ENCODE assay signal across 23 cellular contexts in the genomic region with DNA sequence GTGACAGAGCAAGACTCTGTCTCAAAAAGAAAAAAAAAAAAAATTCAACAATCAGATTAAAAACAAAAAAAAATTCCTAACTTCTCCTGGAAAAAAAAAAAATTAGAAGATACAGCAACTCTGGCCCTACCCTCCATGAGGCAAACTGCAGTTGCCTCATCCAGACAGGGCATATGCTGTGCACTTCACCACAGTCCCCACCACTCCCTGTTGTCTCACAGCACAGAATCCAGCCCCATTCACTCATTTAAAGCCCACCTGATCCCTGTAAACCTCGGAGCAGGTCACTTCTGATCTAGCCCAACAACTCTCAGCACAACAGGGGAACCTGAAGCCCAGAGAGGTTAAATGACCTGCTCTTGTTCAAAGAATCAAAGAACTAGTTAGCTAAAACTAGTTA. TPM values are rescaled to one million over a fixed set of nuclear protein-coding genes. Genes with fewer than 3 reads are reported as not detected.
DNase-seq lines count a peak whose midpoint lies in the region; ATAC-seq, FAIRE-seq and TF ChIP-seq lines count a peak whose summit lies in the region.
"Had no signal": no experiment of that assay in that cellular context is flagged by ENCODE, and none has a peak within 500 bp of the region (broad histone marks: within the 10 kb centered on the region; RNA-seq: fewer than 3 reads in every experiment).

No MANE protein-coding gene starts in this region.

- no TSS peak for BruUV-seq in PC-3 (replicated peaks; lab: Mats Ljungman, UMichigan)

- no peak for FAIRE-seq in A549 (lab: Jason Lieb, UNC)
- FAIRE-seq: GM12878, GM18507, HTR-8/SVneo had no signal

- H3K36me3 Mint-ChIP-seq in brain: peaks cover 28% of the 10 kb centered on the region
- H3K36me3 Mint-ChIP-seq in mesothelial cell of epicardium: peaks cover 16% of the 10 kb centered on the region

- peaks cover 78% of the 10 kb centered on the region for H3K79me2 ChIP-seq in PC-3 (ENCODE audit: low read length)

- H3K27me3 Mint-ChIP-seq in brain (no peaks in the 10 kb centered on the region), mesothelial cell of epicardium (ENCODE audit: low read depth) (no peaks in the 10 kb centered on the region)

- H3K4me3 Mint-ChIP-seq in brain: no peak overlapping the region
- no peak overlapping the region for H3K4me3 Mint-ChIP-seq in mesothelial cell of epicardium

- peaks cover 5% of the 10 kb centered on the region for H3F3A ChIP-seq in PC-3 (ENCODE audit: low read length, unreplicated experiment)

- TF ChIP-seq RAD21 in A549 (conservative IDR thresholded peaks at IDR 0.05 in 1 of 2, IDR thresholded peaks at IDR 0.05 in 1 of 2): no peak

- H4K20me1 ChIP-seq in PC-3 (ENCODE audit: low read length): no peaks in the 10 kb centered on the region

- H3K36me3 ChIP-seq in PC-3 (ENCODE audit: low read depth, low read length): peaks cover 7% of the 10 kb centered on the region; the same call in 1 of the 2 replicates
- H3K36me3 ChIP-seq in gastroesophageal sphincter: no peaks in the 10 kb centered on the region
- H3K36me3 ChIP-seq in esophagus squamous epithelium: no peaks in the 10 kb centered on the region
- H3K36me3 ChIP-seq: BLaER1 treated with 17β-estradiol and CSF1 and Interleukin-3, amounts not matched to agents 10 nM and 100 nM had no signal

- 0 out of 2 replicates have a peak overlapping the region, but pooled peaks have one; percentile 87 for H3K9ac ChIP-seq in PC-3 (ENCODE audit: low read length)
- H3K9ac ChIP-seq: BLaER1 treated with 17β-estradiol and CSF1 and Interleukin-3, amounts not matched to agents 10 nM and 100 nM had no signal

- DNase-seq in A549 (ENCODE audit: low read depth in 1 of 2, low spot score in 1 of 2): no peak
- no peak for DNase-seq in PC-3
- DNase-seq in mesothelial cell of epicardium (ENCODE audit: low spot score in 2 of 2, unreplicated experiment in 2 of 2): no peak
- DNase-seq in NCI-H1105 treated with DMSO at 0.1 percent for 48 hours (lab: John Stamatoyannopoulos, UW): no peak
- DNase-seq in esophagus squamous epithelium (lab: John Stamatoyannopoulos, UW): no peak
- DNase-seq: 8988T, DMS 273 treated with DMSO at 0.1 percent for 48 hours, GDM1, H7, NCI-H1048, NCI-H2081 treated with DMSO at 0.1 percent for 48 hours, NCI-H510A, NCI-H82, Right ventricle myocardium superior had no signal

- H3K27me3 ChIP-seq in PC-3 (ENCODE audit: low read length) (no peaks in the 10 kb centered on the region), gastroesophageal sphincter (no peaks in the 10 kb centered on the region), esophagus squamous epithelium (no peaks in the 10 kb centered on the region)

- CTCF ChIA-PET in A549 (lab: Yijun Ruan, JAX): interaction anchor here (0.6 to 2.3 kb wide), 4 partner anchors 12 to 86 kb away, joined by 3 to 12 read pairs (median 3); no protein-coding TSS in a partner anchor
- CTCF ChIA-PET in PC-3 (lab: Charles Lee): no interaction called here

- POLR2A ChIA-PET in A549 (lab: Yijun Ruan, JAX): interaction anchor here (0.6 kb wide), 1 partner anchor 197 kb away, joined by 3 read pairs; no protein-coding TSS in a partner anchor
- POLR2A ChIA-PET in PC-3 (lab: Charles Lee; ENCODE audit: unreplicated experiment): no interaction called here

- H3K4me1 ChIP-seq in A549 (peaks cover 53% of the 10 kb centered on the region), PC-3 (ENCODE audit: insufficient read depth, low read length) (peaks cover 32% of the 10 kb centered on the region), gastroesophageal sphincter (no peaks in the 10 kb centered on the region), esophagus squamous epithelium (no peaks in the 10 kb centered on the region)

- WGBS in A549 (ENCODE audit: missing lambda C conversion rate): 89% methylated on average over 1 of the region's 1 CpG
- WGBS in gastroesophageal sphincter (ENCODE audit: low coverage in 1 of 2), 2 donors: 89 to 100% methylated on average over 1 of the region's 1 CpG
- WGBS in esophagus squamous epithelium, 2 donors: 88 to 93% methylated on average over 1 of the region's 1 CpG

- peak overlapping the region; percentile 87 to 92 for H3K27ac ChIP-seq in A549
- peak overlapping the region; percentile 98 for H3K27ac ChIP-seq in PC-3 (ENCODE audit: low read length)
- no peak overlapping the region for H3K27ac ChIP-seq in gastroesophageal sphincter
- no peak overlapping the region for H3K27ac ChIP-seq in esophagus squamous epithelium
- H3K27ac ChIP-seq: BLaER1 treated with 17β-estradiol and CSF1 and Interleukin-3, amounts not matched to agents 10 nM and 100 nM; HL-60; SK-N-MC had no signal

- ATAC-seq in A549: no peak
- no peak for ATAC-seq in PC-3
- no peak for ATAC-seq in gastroesophageal sphincter
- no peak for ATAC-seq in HG03025 (IDR thresholded peaks at IDR 0.05; ENCODE audit: low FRiP score, unreplicated experiment)
- ATAC-seq: GM12878 had no signal

- H3K9me3 ChIP-seq in A549 (peaks cover 4% of the 10 kb centered on the region; the same call in 1 of the 3 replicates), PC-3 (ENCODE audit: low read length) (no peaks in the 10 kb centered on the region), gastroesophageal sphincter (no peaks in the 10 kb centered on the region), esophagus squamous epithelium (no peaks in the 10 kb centered on the region)

- peak overlapping the region in 4 of 5 experiments; percentile 66 to 82 (median 73) for H3K27ac Mint-ChIP-seq in brain
- peak overlapping the region; percentile 73 for H3K27ac Mint-ChIP-seq in mesothelial cell of epicardium

- H3K9me3 Mint-ChIP-seq in brain (peaks cover 0 to 8% (median 0%) of the 10 kb centered on the region in 5 experiments), mesothelial cell of epicardium (no peaks in the 10 kb centered on the region)

- H3K4me1 Mint-ChIP-seq in brain (peaks cover 21% of the 10 kb centered on the region), mesothelial cell of epicardium (peaks cover 13% of the 10 kb centered on the region)

- TF ChIP-seq EP300 in A549 (IDR thresholded peaks at IDR 0.05): no peak
- TF ChIP-seq EP300 in gastroesophageal sphincter (IDR thresholded peaks at IDR 0.05): no peak

- no peak overlapping the region for H3K4me3 ChIP-seq in A549
- H3K4me3 ChIP-seq in PC-3 (ENCODE audit: low read length): no peak overlapping the region
- no peak overlapping the region for H3K4me3 ChIP-seq in gastroesophageal sphincter
- no peak overlapping the region for H3K4me3 ChIP-seq in esophagus squamous epithelium
- H3K4me3 ChIP-seq: BLaER1 treated with 17β-estradiol and CSF1 and Interleukin-3, amounts not matched to agents 10 nM and 100 nM; GM12878; SK-N-MC had no signal

- H3K9me2 ChIP-seq in PC-3 (replicated peaks; ENCODE audit: low read length): no peaks in the 10 kb centered on the region

- no peak for TF ChIP-seq CTCF in A549 (IDR thresholded peaks at IDR 0.05)
- no peak for TF ChIP-seq CTCF in PC-3 (conservative IDR thresholded peaks at IDR 0.05; ENCODE audit: low read depth, low read length)
- TF ChIP-seq CTCF in brain (conservative IDR thresholded peaks at IDR 0.05): no peak
- no peak for TF ChIP-seq CTCF in mesothelial cell of epicardium (IDR thresholded peaks at IDR 0.05; ENCODE audit: unreplicated experiment)
- no peak for TF ChIP-seq CTCF in gastroesophageal sphincter (IDR thresholded peaks at IDR 0.05)
- no peak for TF ChIP-seq CTCF in esophagus squamous epithelium (IDR thresholded peaks at IDR 0.05)

- TF ChIP-seq POLR2A in A549 (IDR thresholded peaks at IDR 0.05; ENCODE audit: low read length): no peak
- TF ChIP-seq POLR2A in gastroesophageal sphincter (IDR thresholded peaks at IDR 0.05): no peak
- no peak for TF ChIP-seq POLR2A in esophagus squamous epithelium (IDR thresholded peaks at IDR 0.05)

- no peak overlapping the region for H2AFZ ChIP-seq in PC-3 (ENCODE audit: low read length)

- intact Hi-C loops in PC-3 (cut with micrococcal nuclease) (no loop called here), esophagus squamous epithelium (cut with DNase I) (no loop called here)

- peak overlapping the region; percentile 85; the same call in 2 of the 3 replicates for H3K4me2 ChIP-seq in A549
- H3K4me2 ChIP-seq in PC-3 (ENCODE audit: low read length): no peak overlapping the region

TF ChIP-seq in A549, 52 proteins besides CTCF, POLR2A, EP300 and RAD21:
- TF ChIP-seq ZFP36 (IDR thresholded peaks at IDR 0.05; ENCODE audit: borderline replicate concordance, partially characterized antibody): peak; percentile 96
- TF ChIP-seq HEYL (CRISPR knock-in tag; IDR thresholded peaks at IDR 0.05): no peak

RNA-seq across cellular contexts. Expression of a gene that starts 24.9 kb away (rescaled TPM):
- polyA plus RNA-seq in A549 (2011; rRNA removed) (140 and 162 TPM in 2 replicates), A549 (2017; fragmentation: RNase III; extraction: RNeasy Plus Mini Kit Qiagen cat#74134 plus additional on column Dnase treatment) (55.4 to 68.1 TPM (median 60.5 TPM) in 3 replicates), brain (ENCODE audit: insufficient read depth, low read depth, low replicate concordance) (94.0 TPM)
- polyA plus RNA-seq in A549 (2012; cell fraction: cytosol; rRNA removed): 72.5 and 85.3 TPM in 2 replicates
- 98.3 and 107 TPM in 2 replicates for polyA plus RNA-seq in A549 (2012; cell fraction: nucleus; rRNA removed)
- 113 and 114 TPM in 2 replicates for polyA minus RNA-seq in A549 (2011; rRNA and poly(A)+ RNA removed)
- total RNA-seq in PC-3 (2014; rRNA removed) (21.8 and 32.8 TPM in 2 replicates), mesothelial cell of epicardium (22.2 to 25.9 TPM (median 23.3 TPM) in 3 replicates), gastroesophageal sphincter (1 to 10 TPM; 1.4 to 4.7 (median 2.1) TPM), esophagus squamous epithelium (1 to 10 TPM; 1.1 to 1.6 (median 1.6) TPM)

RNA-seq across cellular contexts. Expression of a gene that starts 41.2 kb away (rescaled TPM):
- polyA plus RNA-seq in A549 (2011; rRNA removed): 19.0 and 24.2 TPM in 2 replicates
- 13.1 and 16.7 TPM in 2 replicates for polyA plus RNA-seq in A549 (2012; cell fraction: cytosol; rRNA removed)
- polyA plus RNA-seq in A549 (2012; cell fraction: nucleus; rRNA removed): 17.5 and 18.1 TPM in 2 replicates
- 12.1 to 15.4 TPM (median 13.9 TPM) in 3 replicates for polyA plus RNA-seq in A549 (2017; fragmentation: RNase III; extraction: RNeasy Plus Mini Kit Qiagen cat#74134 plus additional on column Dnase treatment)
- 29.8 and 38.2 TPM in 2 replicates for polyA minus RNA-seq in A549 (2011; rRNA and poly(A)+ RNA removed)
- total RNA-seq in PC-3 (2014; rRNA removed): 3.9 and 6.9 TPM in 2 replicates
- polyA plus RNA-seq in brain (ENCODE audit: insufficient read depth, low read depth, low replicate concordance): 24.2 TPM
- 10.5 to 13.5 TPM (median 10.7 TPM) in 3 replicates for total RNA-seq in mesothelial cell of epicardium
- 10 to 100 TPM in 1 of 4 donors, 1 to 10 TPM in 3; 6.2 to 10.4 (median 6.8) TPM for total RNA-seq in gastroesophageal sphincter
- 1 to 10 TPM; 3.6 to 9.3 (median 6.2) TPM for total RNA-seq in esophagus squamous epithelium

Comparison
In these comparisons a context has a peak if more than half of its experiments do, and no peak if none do; other contexts are left out.
1. H3K27ac ChIP-seq: peak in A549 (2 of 2) and PC-3 (single experiment); none in gastroesophageal sphincter (0 of 4) and esophagus squamous epithelium (0 of 4).